ENCODE assay signal across 1 cellular context in the genomic region with DNA sequence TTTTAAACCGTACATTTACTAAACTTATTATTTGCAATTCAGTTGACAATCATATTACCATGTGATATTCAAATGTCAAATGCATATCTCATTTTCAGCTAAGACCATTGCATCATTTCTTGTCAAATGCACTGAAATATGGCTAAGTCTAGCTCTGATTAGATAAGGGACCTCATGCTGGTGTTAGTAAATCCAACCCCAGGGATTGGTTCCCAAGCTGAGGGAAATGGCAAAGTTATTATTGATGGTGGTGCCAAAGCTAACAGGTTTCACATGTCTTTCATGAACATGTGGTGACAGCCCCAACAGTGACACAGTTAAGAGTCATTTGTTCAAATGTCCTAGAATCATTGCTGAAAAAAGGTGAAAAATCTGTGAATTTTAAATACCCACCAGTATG.
TF ChIP-seq lines count a peak whose summit lies in the region.

No MANE protein-coding gene starts in this region.

TF ChIP-seq in HEK293, 187 proteins besides CTCF, POLR2A, EP300 and RAD21 (continued from another document and continues in another):
- no peak for TF ChIP-seq ZSCAN5A (tag by site-specific recombination; IDR thresholded peaks at IDR 0.05)
- no peak for TF ChIP-seq KLF8 (tag by site-specific recombination; IDR thresholded peaks at IDR 0.05)
- TF ChIP-seq ZNF274 (IDR thresholded peaks at IDR 0.05; ENCODE audit: low read length): no peak
- no peak for TF ChIP-seq ZNF274 (tag by site-specific recombination; IDR thresholded peaks at IDR 0.05; ENCODE audit: borderline replicate concordance)
- no peak for TF ChIP-seq EGR2 (tag by site-specific recombination; IDR thresholded peaks at IDR 0.05; ENCODE audit: low read depth)
- TF ChIP-seq WT1 (tag by site-specific recombination; IDR thresholded peaks at IDR 0.05): no peak
- TF ChIP-seq ZNF302 (tag by site-specific recombination; IDR thresholded peaks at IDR 0.05; ENCODE audit: low read depth): no peak
- TF ChIP-seq ZNF664 (tag by site-specific recombination; IDR thresholded peaks at IDR 0.05): 0 out of 2 replicates have a peak, but pooled peaks have one; percentile 23
- no peak for TF ChIP-seq ZNF114 (tag by site-specific recombination; IDR thresholded peaks at IDR 0.05)
- no peak for TF ChIP-seq OVOL3 (tag by site-specific recombination; IDR thresholded peaks at IDR 0.05)
- no peak for TF ChIP-seq ZNF777 (tag by site-specific recombination; IDR thresholded peaks at IDR 0.05; ENCODE audit: borderline replicate concordance)
- TF ChIP-seq, protein P1, sequence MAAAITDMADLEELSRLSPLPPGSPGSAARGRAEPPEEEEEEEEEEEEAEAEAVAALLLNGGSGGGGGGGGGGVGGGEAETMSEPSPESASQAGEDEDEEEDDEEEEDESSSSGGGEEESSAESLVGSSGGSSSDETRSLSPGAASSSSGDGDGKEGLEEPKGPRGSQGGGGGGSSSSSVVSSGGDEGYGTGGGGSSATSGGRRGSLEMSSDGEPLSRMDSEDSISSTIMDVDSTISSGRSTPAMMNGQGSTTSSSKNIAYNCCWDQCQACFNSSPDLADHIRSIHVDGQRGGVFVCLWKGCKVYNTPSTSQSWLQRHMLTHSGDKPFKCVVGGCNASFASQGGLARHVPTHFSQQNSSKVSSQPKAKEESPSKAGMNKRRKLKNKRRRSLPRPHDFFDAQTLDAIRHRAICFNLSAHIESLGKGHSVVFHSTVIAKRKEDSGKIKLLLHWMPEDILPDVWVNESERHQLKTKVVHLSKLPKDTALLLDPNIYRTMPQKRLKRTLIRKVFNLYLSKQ (tag by site-specific recombination; IDR thresholded peaks at IDR 0.05; ENCODE audit: borderline replicate concordance): no peak
- TF ChIP-seq ZNF16 (tag by site-specific recombination; IDR thresholded peaks at IDR 0.05; ENCODE audit: low read depth): no peak
- TF ChIP-seq PRDM2 (tag by site-specific recombination; IDR thresholded peaks at IDR 0.05; ENCODE audit: borderline replicate concordance): no peak
- no peak for TF ChIP-seq ZNF19 (tag by site-specific recombination; IDR thresholded peaks at IDR 0.05; ENCODE audit: low read depth)
- TF ChIP-seq, protein P2, sequence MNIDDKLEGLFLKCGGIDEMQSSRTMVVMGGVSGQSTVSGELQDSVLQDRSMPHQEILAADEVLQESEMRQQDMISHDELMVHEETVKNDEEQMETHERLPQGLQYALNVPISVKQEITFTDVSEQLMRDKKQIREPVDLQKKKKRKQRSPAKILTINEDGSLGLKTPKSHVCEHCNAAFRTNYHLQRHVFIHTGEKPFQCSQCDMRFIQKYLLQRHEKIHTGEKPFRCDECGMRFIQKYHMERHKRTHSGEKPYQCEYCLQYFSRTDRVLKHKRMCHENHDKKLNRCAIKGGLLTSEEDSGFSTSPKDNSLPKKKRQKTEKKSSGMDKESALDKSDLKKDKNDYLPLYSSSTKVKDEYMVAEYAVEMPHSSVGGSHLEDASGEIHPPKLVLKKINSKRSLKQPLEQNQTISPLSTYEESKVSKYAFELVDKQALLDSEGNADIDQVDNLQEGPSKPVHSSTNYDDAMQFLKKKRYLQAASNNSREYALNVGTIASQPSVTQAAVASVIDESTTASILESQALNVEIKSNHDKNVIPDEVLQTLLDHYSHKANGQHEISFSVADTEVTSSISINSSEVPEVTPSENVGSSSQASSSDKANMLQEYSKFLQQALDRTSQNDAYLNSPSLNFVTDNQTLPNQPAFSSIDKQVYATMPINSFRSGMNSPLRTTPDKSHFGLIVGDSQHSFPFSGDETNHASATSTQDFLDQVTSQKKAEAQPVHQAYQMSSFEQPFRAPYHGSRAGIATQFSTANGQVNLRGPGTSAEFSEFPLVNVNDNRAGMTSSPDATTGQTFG (tag by site-specific recombination; IDR thresholded peaks at IDR 0.05; ENCODE audit: borderline replicate concordance): no peak
- TF ChIP-seq, protein P3, sequence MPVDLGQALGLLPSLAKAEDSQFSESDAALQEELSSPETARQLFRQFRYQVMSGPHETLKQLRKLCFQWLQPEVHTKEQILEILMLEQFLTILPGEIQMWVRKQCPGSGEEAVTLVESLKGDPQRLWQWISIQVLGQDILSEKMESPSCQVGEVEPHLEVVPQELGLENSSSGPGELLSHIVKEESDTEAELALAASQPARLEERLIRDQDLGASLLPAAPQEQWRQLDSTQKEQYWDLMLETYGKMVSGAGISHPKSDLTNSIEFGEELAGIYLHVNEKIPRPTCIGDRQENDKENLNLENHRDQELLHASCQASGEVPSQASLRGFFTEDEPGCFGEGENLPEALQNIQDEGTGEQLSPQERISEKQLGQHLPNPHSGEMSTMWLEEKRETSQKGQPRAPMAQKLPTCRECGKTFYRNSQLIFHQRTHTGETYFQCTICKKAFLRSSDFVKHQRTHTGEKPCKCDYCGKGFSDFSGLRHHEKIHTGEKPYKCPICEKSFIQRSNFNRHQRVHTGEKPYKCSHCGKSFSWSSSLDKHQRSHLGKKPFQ (tag by site-specific recombination; IDR thresholded peaks at IDR 0.05): no peak
- TF ChIP-seq, protein P4, sequence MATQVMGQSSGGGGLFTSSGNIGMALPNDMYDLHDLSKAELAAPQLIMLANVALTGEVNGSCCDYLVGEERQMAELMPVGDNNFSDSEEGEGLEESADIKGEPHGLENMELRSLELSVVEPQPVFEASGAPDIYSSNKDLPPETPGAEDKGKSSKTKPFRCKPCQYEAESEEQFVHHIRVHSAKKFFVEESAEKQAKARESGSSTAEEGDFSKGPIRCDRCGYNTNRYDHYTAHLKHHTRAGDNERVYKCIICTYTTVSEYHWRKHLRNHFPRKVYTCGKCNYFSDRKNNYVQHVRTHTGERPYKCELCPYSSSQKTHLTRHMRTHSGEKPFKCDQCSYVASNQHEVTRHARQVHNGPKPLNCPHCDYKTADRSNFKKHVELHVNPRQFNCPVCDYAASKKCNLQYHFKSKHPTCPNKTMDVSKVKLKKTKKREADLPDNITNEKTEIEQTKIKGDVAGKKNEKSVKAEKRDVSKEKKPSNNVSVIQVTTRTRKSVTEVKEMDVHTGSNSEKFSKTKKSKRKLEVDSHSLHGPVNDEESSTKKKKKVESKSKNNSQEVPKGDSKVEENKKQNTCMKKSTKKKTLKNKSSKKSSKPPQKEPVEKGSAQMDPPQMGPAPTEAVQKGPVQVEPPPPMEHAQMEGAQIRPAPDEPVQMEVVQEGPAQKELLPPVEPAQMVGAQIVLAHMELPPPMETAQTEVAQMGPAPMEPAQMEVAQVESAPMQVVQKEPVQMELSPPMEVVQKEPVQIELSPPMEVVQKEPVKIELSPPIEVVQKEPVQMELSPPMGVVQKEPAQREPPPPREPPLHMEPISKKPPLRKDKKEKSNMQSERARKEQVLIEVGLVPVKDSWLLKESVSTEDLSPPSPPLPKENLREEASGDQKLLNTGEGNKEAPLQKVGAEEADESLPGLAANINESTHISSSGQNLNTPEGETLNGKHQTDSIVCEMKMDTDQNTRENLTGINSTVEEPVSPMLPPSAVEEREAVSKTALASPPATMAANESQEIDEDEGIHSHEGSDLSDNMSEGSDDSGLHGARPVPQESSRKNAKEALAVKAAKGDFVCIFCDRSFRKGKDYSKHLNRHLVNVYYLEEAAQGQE (tag by site-specific recombination; IDR thresholded peaks at IDR 0.05): no peak
- TF ChIP-seq ZNF670 (tag by site-specific recombination; IDR thresholded peaks at IDR 0.05; ENCODE audit: low read depth): no peak
- TF ChIP-seq ZNF585B (tag by site-specific recombination; IDR thresholded peaks at IDR 0.05): no peak
- no peak for TF ChIP-seq ZFHX2 (tag by site-specific recombination; conservative IDR thresholded peaks at IDR 0.05)
- TF ChIP-seq ZNF624 (tag by site-specific recombination; IDR thresholded peaks at IDR 0.05): no peak
- no peak for TF ChIP-seq ZNF223 (tag by site-specific recombination; IDR thresholded peaks at IDR 0.05)
- TF ChIP-seq ZNF133 (tag by site-specific recombination; IDR thresholded peaks at IDR 0.05): no peak
- no peak for TF ChIP-seq ZNF341 (tag by site-specific recombination; IDR thresholded peaks at IDR 0.05; ENCODE audit: low read depth)
- TF ChIP-seq, protein P5, sequence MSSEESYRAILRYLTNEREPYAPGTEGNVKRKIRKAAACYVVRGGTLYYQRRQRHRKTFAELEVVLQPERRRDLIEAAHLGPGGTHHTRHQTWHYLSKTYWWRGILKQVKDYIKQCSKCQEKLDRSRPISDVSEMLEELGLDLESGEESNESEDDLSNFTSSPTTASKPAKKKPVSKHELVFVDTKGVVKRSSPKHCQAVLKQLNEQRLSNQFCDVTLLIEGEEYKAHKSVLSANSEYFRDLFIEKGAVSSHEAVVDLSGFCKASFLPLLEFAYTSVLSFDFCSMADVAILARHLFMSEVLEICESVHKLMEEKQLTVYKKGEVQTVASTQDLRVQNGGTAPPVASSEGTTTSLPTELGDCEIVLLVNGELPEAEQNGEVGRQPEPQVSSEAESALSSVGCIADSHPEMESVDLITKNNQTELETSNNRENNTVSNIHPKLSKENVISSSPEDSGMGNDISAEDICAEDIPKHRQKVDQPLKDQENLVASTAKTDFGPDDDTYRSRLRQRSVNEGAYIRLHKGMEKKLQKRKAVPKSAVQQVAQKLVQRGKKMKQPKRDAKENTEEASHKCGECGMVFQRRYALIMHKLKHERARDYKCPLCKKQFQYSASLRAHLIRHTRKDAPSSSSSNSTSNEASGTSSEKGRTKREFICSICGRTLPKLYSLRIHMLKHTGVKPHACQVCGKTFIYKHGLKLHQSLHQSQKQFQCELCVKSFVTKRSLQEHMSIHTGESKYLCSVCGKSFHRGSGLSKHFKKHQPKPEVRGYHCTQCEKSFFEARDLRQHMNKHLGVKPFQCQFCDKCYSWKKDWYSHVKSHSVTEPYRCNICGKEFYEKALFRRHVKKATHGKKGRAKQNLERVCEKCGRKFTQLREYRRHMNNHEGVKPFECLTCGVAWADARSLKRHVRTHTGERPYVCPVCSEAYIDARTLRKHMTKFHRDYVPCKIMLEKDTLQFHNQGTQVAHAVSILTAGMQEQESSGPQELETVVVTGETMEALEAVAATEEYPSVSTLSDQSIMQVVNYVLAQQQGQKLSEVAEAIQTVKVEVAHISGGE (tag by site-specific recombination; conservative IDR thresholded peaks at IDR 0.05; ENCODE audit: low read depth): no peak
- TF ChIP-seq SP3 (tag by site-specific recombination; IDR thresholded peaks at IDR 0.05): no peak
- TF ChIP-seq ZNF692 (tag by site-specific recombination; IDR thresholded peaks at IDR 0.05): 0 out of 2 replicates have a peak, but pooled peaks have one; percentile 24
- no peak for TF ChIP-seq ZNF658 (tag by site-specific recombination; IDR thresholded peaks at IDR 0.05)
- TF ChIP-seq ZFP3 (tag by site-specific recombination; IDR thresholded peaks at IDR 0.05; ENCODE audit: low read depth): no peak
- no peak for TF ChIP-seq ZNF394 (tag by site-specific recombination; IDR thresholded peaks at IDR 0.05; ENCODE audit: borderline replicate concordance)
- TF ChIP-seq SCRT1 (tag by site-specific recombination; IDR thresholded peaks at IDR 0.05; ENCODE audit: borderline replicate concordance): no peak
- no peak for TF ChIP-seq GLIS2 (tag by site-specific recombination; IDR thresholded peaks at IDR 0.05)
- TF ChIP-seq ZXDB (tag by site-specific recombination; IDR thresholded peaks at IDR 0.05): peak; percentile 28; the same call in 1 of the 2 replicates
- TF ChIP-seq ZNF266 (tag by site-specific recombination; IDR thresholded peaks at IDR 0.05; ENCODE audit: low read depth): no peak
